ENCODE assay signal across 8 cellular contexts in genomic region chr5:57173318-57174127, GRCh38. TPM values are rescaled to one million over a fixed set of nuclear protein-coding genes. Genes with fewer than 3 reads are reported as not detected.
DNase-seq lines count a peak whose midpoint lies in the region; ATAC-seq and TF ChIP-seq lines count a peak whose summit lies in the region.

Gene GPBP1, plus strand, starts transcription at chr5:57174059. Its CDS starts 40,072 bp downstream, at chr5:57214131.

- peak within 1 kb of the TSS; percentile 98 for H3K23ac ChIP-seq in IMR-90 (ENCODE audit: low read depth, low read length)

- CTCF ChIA-PET in IMR-90 (lab: Yijun Ruan, JAX) = interaction anchor here (0.7 to 1.0 kb wide), 3 partner anchors 10 to 832 kb away, joined by 3 to 5 read pairs (median 4); no protein-coding TSS in a partner anchor

- H3K4me3 ChIP-seq in IMR-90 (ENCODE audit: insufficient read depth, low read depth, low read length) (peak within 1 kb of the TSS; percentile 93), mononuclear cell (ENCODE audit: low read length) (peak within 1 kb of the TSS; percentile 97)

- peak within 1 kb of the TSS; percentile 97 for H2AK9ac ChIP-seq in IMR-90 (replicated peaks; ENCODE audit: low read depth, low read length, poor library complexity)

- peaks cover 2% of the 10 kb centered on the region; the same call in 1 of the 2 replicates for H3K36me3 ChIP-seq in IMR-90 (ENCODE audit: control insufficient read depth, insufficient read depth, low read length)

- peak within 1 kb of the TSS; percentile 98 for H2AFZ ChIP-seq in IMR-90 (replicated peaks; ENCODE audit: low read length, poor library complexity)

- no peaks in the 10 kb centered on the region for H3K9me1 ChIP-seq in IMR-90 (ENCODE audit: insufficient read depth, low read length)

- POLR2A ChIA-PET in IMR-90 (lab: Charles Lee; ENCODE audit: unreplicated experiment) = interaction anchor here (0.7 kb wide), 1 partner anchor 43 kb away, joined by 3 read pairs; no protein-coding TSS in a partner anchor

- H3K4me1 ChIP-seq in IMR-90 (ENCODE audit: control insufficient read depth, insufficient read depth, low read length) = no peaks in the 10 kb centered on the region; the same call in 1 of the 2 replicates
- H3K4me1 ChIP-seq in mononuclear cell (ENCODE audit: insufficient read depth, low read length) = peaks cover 44% of the 10 kb centered on the region

- ATAC-seq in GM21528 (IDR thresholded peaks at IDR 0.05; ENCODE audit: low FRiP score, unreplicated experiment) (peak; percentile 73), IMR-90 (ENCODE audit: low read depth) (peak; percentile 91)

- peak within 1 kb of the TSS; percentile 97 for H3K27ac ChIP-seq in IMR-90 (ENCODE audit: insufficient read depth, low read length)

- peak within 1 kb of the TSS; percentile 93 for H4K91ac ChIP-seq in IMR-90 (ENCODE audit: insufficient read depth, low read depth, low read length)

- H2AK5ac ChIP-seq in IMR-90 (ENCODE audit: low read depth, low read length) = peak within 1 kb of the TSS; percentile 77

- no peak within 1 kb of the TSS; the same call in 1 of the 2 replicates for H2BK20ac ChIP-seq in IMR-90 (ENCODE audit: low read depth, low read length)

- intact Hi-C loops in IMR-90 (cut with micrococcal nuclease) = loop anchor here (1.0 to 2.0 kb wide), 2 partner anchors 43 to 47 kb away; no protein-coding TSS in a partner anchor

- peak within 1 kb of the TSS; percentile 99 for H3K4me2 ChIP-seq in IMR-90 (ENCODE audit: low read depth, low read length)

- peaks cover 4 to 17% of the 10 kb centered on the region in 2 experiments; a peak in 3 of 4 replicates for H3K79me1 ChIP-seq in IMR-90 (ENCODE audit: low read depth in 1 of 2, low read length in 2 of 2)

- peak within 1 kb of the TSS; percentile 75 for H2BK120ac ChIP-seq in IMR-90 (ENCODE audit: low read depth, low read length)

- peak within 1 kb of the TSS; percentile 94 for H3K14ac ChIP-seq in IMR-90 (replicated peaks; ENCODE audit: low read depth, low read length)

- in situ Hi-C loops in IMR-90 (cut with MboI; ENCODE audit: low sequenced_read_pairs) = no loop called here

- H2BK15ac ChIP-seq in IMR-90 (ENCODE audit: low read depth, low read length) = no peak within 1 kb of the TSS

- peaks cover 38% of the 10 kb centered on the region for H4K20me1 ChIP-seq in IMR-90 (ENCODE audit: insufficient read depth, low read length)

- peak within 1 kb of the TSS; percentile 93 for H3K56ac ChIP-seq in IMR-90 (ENCODE audit: extremely low read depth, insufficient read depth, low read length)

- TF ChIP-seq RAD21 in IMR-90 (IDR thresholded peaks at IDR 0.05; ENCODE audit: low read length) = no peak

- no peak for TF ChIP-seq CTCF in IMR-90 (conservative IDR thresholded peaks at IDR 0.05; ENCODE audit: low read depth, low read length)

- peak within 1 kb of the TSS; percentile 96 for H3K4ac ChIP-seq in IMR-90 (ENCODE audit: low read depth, low read length)

- H3K27me3 ChIP-seq in IMR-90 (ENCODE audit: control insufficient read depth, insufficient read depth, low read length) = no peaks in the 10 kb centered on the region
- H3K27me3 ChIP-seq in mononuclear cell (ENCODE audit: insufficient read depth, low read length) = no peaks in the 10 kb centered on the region

- WGBS in IMR-90 (ENCODE audit: extremely low coverage in 2 of 2, insufficient read length in 1 of 2), 2 experiments = 1% methylated on average over 38 of the region's 83 CpGs; no CpG with 5 or more reads in 1 of the 2 experiments

- dilution Hi-C loops in IMR-90 (cut with HindIII; ENCODE audit: low sequenced_read_pairs, unreplicated experiment) = no loop called here

- peak within 1 kb of the TSS; percentile 88 for H3K18ac ChIP-seq in IMR-90 (ENCODE audit: low read depth, low read length)

- DNase-seq in DMS 273 (lab: John Stamatoyannopoulos, UW; ENCODE audit: unreplicated experiment) (peak; percentile 100), IMR-90 (peak; percentile 99), OCI-M1 (lab: John Stamatoyannopoulos, UW) (peak; percentile 99), activated T-cell treated with anti-CD3 and anti-CD28 coated beads for 24 hours (ENCODE audit: low read depth) (peak; percentile 98), epidermal melanocyte (ENCODE audit: insufficient read length, low spot score) (peak; percentile 80)
- DNase-seq in stimulated activated CD8-positive, alpha-beta memory T cell treated with anti-CD3 and anti-CD28 coated beads, Interleukin-4, amount 100 ng/mL, for 1 hour (ENCODE audit: low read depth in 2 of 2, low spot score in 1 of 2) = peak; percentile 93 to 95

- peak within 1 kb of the TSS; percentile 96 for H2BK5ac ChIP-seq in IMR-90 (ENCODE audit: low read depth, low read length, poor library complexity, severe bottlenecking)

- no TSS peak for BruUV-seq in IMR-90 (replicated peaks; lab: Mats Ljungman, UMichigan)

- H4K8ac ChIP-seq in IMR-90 (ENCODE audit: low read depth in 2 of 2, low read length in 2 of 2) = peak within 1 kb of the TSS; percentile 34 to 95; a peak in 3 of 4 replicates

- H3K9me3 ChIP-seq in IMR-90 (ENCODE audit: control insufficient read depth, insufficient read depth, low read length) (no peaks in the 10 kb centered on the region), mononuclear cell (ENCODE audit: low read depth, low read length) (no peaks in the 10 kb centered on the region)

- peak within 1 kb of the TSS; percentile 97 for H3K9ac ChIP-seq in IMR-90 (ENCODE audit: low read depth, low read length)

- TF ChIP-seq POLR2A in IMR-90 (IDR thresholded peaks at IDR 0.05; ENCODE audit: low read depth, low read length) = peak; percentile 75

- peak within 1 kb of the TSS; percentile 73 for H4K5ac ChIP-seq in IMR-90 (ENCODE audit: low read depth, low read length)

TF ChIP-seq in IMR-90, 13 proteins besides CTCF, POLR2A, EP300 and RAD21:
- peak; percentile 9; the same call in 1 of the 2 replicates for TF ChIP-seq MXI1 (IDR thresholded peaks at IDR 0.05; ENCODE audit: borderline replicate concordance, low read depth, low read length)
- TF ChIP-seq NFE2L2 (IDR thresholded peaks at IDR 0.05; ENCODE audit: low read depth, low read length) = 0 out of 2 replicates have a peak, but pooled peaks have one; percentile 6
- no peak for TF ChIP-seq USF2 (IDR thresholded peaks at IDR 0.05; ENCODE audit: low read depth, low read length)
- TF ChIP-seq MAZ (IDR thresholded peaks at IDR 0.05; ENCODE audit: borderline replicate concordance, low read depth, low read length) = peak; percentile 98

RNA-seq across cellular contexts. Expression of gene GPBP1, which starts in this region (rescaled TPM):
- total RNA-seq in IMR-90 (2012; rRNA removed) (29.2 and 63.9 TPM in 2 replicates), mononuclear cell (218 TPM)
- polyA plus RNA-seq in IMR-90 (2012; rRNA removed) = 18.7 and 24.3 TPM in 2 replicates
- polyA plus RNA-seq in IMR-90 (2012; cell fraction: cytosol; rRNA removed) = 1.5 and 3.1 TPM in 2 replicates
- polyA plus RNA-seq in IMR-90 (2012; cell fraction: nucleus; rRNA removed; ENCODE audit: low replicate concordance) = 1.7 and 29.8 TPM in 2 replicates

Comparison
In these comparisons a context has a peak if more than half of its experiments do, and no peak if none do; other contexts are left out.
1. Peak in every context shown above with its lines: DNase-seq, ATAC-seq, H3K4me3 ChIP-seq and H3K27ac ChIP-seq.